Comparison of ENCODE assay signal across 9 cellular contexts in the genomic region with DNA sequence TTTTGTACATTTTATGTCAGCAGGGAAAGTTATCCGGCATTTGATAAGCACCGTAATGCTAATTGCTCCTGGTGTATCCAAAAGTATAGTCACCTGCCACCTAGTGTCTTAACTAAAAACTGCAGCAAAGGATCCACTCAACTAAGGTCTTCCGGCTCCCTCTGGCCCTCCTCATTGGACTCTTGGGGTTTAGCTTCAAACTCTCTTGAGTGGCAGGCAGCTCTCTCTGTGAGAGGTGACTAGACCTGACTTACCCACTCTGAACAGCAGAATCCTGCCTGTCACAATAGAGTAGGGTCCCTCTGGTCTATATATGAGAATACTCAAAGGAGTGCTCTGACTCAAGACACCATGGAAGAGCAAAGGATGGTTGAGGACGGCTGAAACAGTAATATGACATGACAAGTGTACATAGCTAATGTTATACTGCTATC.
A peak's percentile ranks its signal among the peaks of the same experiment; 100 is the strongest.
DNase-seq lines count a peak whose midpoint lies in the region; ATAC-seq and TF ChIP-seq lines count a peak whose summit lies in the region.
"Had no signal": no experiment of that assay in that cellular context is flagged by ENCODE, and none has a peak within 500 bp of the region (broad histone marks: within the 10 kb centered on the region; RNA-seq: fewer than 3 reads in every experiment).

No MANE protein-coding gene starts in this region.

- ATAC-seq in GM18861 (IDR thresholded peaks at IDR 0.05; ENCODE audit: unreplicated experiment), result peak; percentile 72
- ATAC-seq in HG03066 (IDR thresholded peaks at IDR 0.05; ENCODE audit: low read depth, unreplicated experiment), result peak; percentile 77
- ATAC-seq in stimulated activated naive CD8-positive, alpha-beta T cell treated with anti-CD3 and anti-CD28 coated beads, Interleukin-15, amount 100 ng/mL, for 72 hours, result peak; percentile 72

- H3K4me1 Mint-ChIP-seq in stimulated activated naive CD8-positive, alpha-beta T cell treated with anti-CD3 and anti-CD28 coated beads, Interleukin-15, amount 100 ng/mL, for 72 hours, result peaks cover 15% of the 10 kb centered on the region

- no peak overlapping the region for H3K4me3 ChIP-seq in WI38 (ENCODE audit: low read depth, low read length)

- peak; percentile 66 for TF ChIP-seq CTCF in WI38 (IDR thresholded peaks at IDR 0.05; ENCODE audit: low read depth, low read length)

- peak overlapping the region in 1 of 2 donors; percentile 7 for H3K27ac Mint-ChIP-seq in stimulated activated naive CD8-positive, alpha-beta T cell treated with anti-CD3 and anti-CD28 coated beads, Interleukin-15, amount 100 ng/mL, for 72 hours
- H3K27ac Mint-ChIP-seq: IgD-negative memory B cell had no signal

- H3K4me3 Mint-ChIP-seq in stimulated activated naive CD8-positive, alpha-beta T cell treated with anti-CD3 and anti-CD28 coated beads, Interleukin-15, amount 100 ng/mL, for 72 hours, result no peak overlapping the region
- H3K4me3 Mint-ChIP-seq: IgD-negative memory B cell had no signal

- DNase-seq in AML-193 (lab: John Stamatoyannopoulos, UW) (peak; percentile 59 to 62), NCI-H2227 treated with DMSO at 0.1 percent for 48 hours (lab: John Stamatoyannopoulos, UW) (peak; percentile 24), dermis microvascular lymphatic vessel endothelial cell (ENCODE audit: low read depth in 2 of 2) (peak; percentile 70 to 82), lung microvascular endothelial cell (ENCODE audit: low read depth in 2 of 2) (peak; percentile 85 to 88)
- peak; percentile 37 to 52 for DNase-seq in stimulated activated naive CD8-positive, alpha-beta T cell treated with anti-CD3 and anti-CD28 coated beads, Interleukin-15, amount 100 ng/mL, for 72 hours

- no peaks in the 10 kb centered on the region for H3K9me3 Mint-ChIP-seq in stimulated activated naive CD8-positive, alpha-beta T cell treated with anti-CD3 and anti-CD28 coated beads, Interleukin-15, amount 100 ng/mL, for 72 hours
- H3K9me3 Mint-ChIP-seq: IgD-negative memory B cell had no signal

- H3K27me3 Mint-ChIP-seq in stimulated activated naive CD8-positive, alpha-beta T cell treated with anti-CD3 and anti-CD28 coated beads, Interleukin-15, amount 100 ng/mL, for 72 hours, result peaks cover 9% of the 10 kb centered on the region

Comparison
In these comparisons a context has a peak if more than half of its experiments do, and no peak if none do; other contexts are left out.
1. DNase-seq: peak in every context shown above with its lines; median percentile 86 in lung microvascular endothelial cell; 76 in dermis microvascular lymphatic vessel endothelial cell; 60 in AML-193; 44 in stimulated activated naive CD8-positive, alpha-beta T cell treated with anti-CD3 and anti-CD28 coated beads, Interleukin-15, amount 100 ng/mL, for 72 hours; 24 in NCI-H2227 treated with DMSO at 0.1 percent for 48 hours.